1 cellular context compared by ENCODE assay signal in the genomic region with DNA sequence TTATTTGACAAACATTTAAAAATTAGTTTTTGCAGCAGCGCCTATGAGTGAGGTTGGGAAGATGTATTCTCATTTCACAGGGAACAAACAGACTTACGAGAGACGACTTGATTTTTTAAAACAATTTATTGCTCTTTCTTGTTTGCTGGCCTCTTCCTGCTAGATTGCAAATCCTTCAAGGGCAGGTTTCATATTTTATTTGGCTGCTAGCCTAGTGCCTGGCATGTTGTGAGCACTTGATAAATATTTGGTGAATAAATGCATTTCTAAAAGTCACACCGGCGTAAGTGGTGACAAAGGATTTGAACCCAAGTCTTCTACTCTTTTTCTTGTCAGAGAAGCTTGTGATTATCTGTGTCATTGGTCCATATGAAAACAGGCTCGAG.
TF ChIP-seq lines count a peak whose summit lies in the region.

No MANE protein-coding gene starts in this region.

TF ChIP-seq in SK-N-SH treated with all-trans-retinoic acid at 6 μM for 48 hours, 23 proteins besides CTCF, POLR2A, EP300 and RAD21 (continued from another document):
- no peak for TF ChIP-seq CREB5 (CRISPR knock-in tag; IDR thresholded peaks at IDR 0.05; ENCODE audit: low read depth)
- no peak for TF ChIP-seq ISL1 (CRISPR knock-in tag; IDR thresholded peaks at IDR 0.05)
- TF ChIP-seq, protein P1, sequence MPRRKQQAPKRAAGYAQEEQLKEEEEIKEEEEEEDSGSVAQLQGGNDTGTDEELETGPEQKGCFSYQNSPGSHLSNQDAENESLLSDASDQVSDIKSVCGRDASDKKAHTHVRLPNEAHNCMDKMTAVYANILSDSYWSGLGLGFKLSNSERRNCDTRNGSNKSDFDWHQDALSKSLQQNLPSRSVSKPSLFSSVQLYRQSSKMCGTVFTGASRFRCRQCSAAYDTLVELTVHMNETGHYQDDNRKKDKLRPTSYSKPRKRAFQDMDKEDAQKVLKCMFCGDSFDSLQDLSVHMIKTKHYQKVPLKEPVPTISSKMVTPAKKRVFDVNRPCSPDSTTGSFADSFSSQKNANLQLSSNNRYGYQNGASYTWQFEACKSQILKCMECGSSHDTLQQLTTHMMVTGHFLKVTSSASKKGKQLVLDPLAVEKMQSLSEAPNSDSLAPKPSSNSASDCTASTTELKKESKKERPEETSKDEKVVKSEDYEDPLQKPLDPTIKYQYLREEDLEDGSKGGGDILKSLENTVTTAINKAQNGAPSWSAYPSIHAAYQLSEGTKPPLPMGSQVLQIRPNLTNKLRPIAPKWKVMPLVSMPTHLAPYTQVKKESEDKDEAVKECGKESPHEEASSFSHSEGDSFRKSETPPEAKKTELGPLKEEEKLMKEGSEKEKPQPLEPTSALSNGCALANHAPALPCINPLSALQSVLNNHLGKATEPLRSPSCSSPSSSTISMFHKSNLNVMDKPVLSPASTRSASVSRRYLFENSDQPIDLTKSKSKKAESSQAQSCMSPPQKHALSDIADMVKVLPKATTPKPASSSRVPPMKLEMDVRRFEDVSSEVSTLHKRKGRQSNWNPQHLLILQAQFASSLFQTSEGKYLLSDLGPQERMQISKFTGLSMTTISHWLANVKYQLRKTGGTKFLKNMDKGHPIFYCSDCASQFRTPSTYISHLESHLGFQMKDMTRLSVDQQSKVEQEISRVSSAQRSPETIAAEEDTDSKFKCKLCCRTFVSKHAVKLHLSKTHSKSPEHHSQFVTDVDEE (CRISPR knock-in tag; IDR thresholded peaks at IDR 0.05): no peak
- TF ChIP-seq GLIS3 (CRISPR knock-in tag; IDR thresholded peaks at IDR 0.05): no peak
- no peak for TF ChIP-seq ZNF70 (CRISPR knock-in tag; IDR thresholded peaks at IDR 0.05)
- no peak for TF ChIP-seq ZFP30 (CRISPR knock-in tag; IDR thresholded peaks at IDR 0.05)
- no peak for TF ChIP-seq ZNF8 (CRISPR knock-in tag; IDR thresholded peaks at IDR 0.05)
- no peak for TF ChIP-seq ZC3H10 (CRISPR knock-in tag; IDR thresholded peaks at IDR 0.05)
